2 cellular contexts compared by ENCODE assay signal in the genomic region with DNA sequence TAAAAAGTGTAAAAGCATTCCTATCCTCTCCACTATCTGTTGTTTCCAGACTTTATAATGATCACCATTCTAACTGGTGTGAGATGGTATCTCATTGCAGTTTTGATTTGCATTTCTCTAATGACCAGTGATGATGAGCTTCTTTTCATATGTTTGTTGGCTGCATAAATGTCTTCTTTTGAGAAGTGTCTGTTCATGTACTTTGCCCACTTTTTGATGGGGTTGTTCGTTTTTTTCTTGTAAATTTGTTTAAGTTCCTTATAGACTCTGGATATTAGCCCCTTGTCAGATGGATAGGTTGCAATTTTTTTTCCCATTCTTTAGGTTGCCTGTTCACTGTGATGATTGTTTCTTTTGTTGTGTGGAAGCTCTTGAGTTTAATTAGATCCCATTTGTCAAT.
A peak's percentile ranks its signal among the peaks of the same experiment; 100 is the strongest.
DNase-seq lines count a peak whose midpoint lies in the region; ATAC-seq, FAIRE-seq and TF ChIP-seq lines count a peak whose summit lies in the region.
"Not testable (repeated sequence)": the region's sequence is repeated elsewhere in the genome, so short reads cannot be mapped to it uniquely, and the experiment has no call there.

No MANE protein-coding gene starts in this region.

- not testable (repeated sequence) for H4K20me1 ChIP-seq in K562 (replicated peaks; ENCODE audit: control insufficient read depth, insufficient read depth, low read length)

- BruUV-seq in K562 (replicated peaks; lab: Mats Ljungman, UMichigan): not testable (repeated sequence)

- TF ChIP-seq POLR2A in K562 (conservative IDR thresholded peaks at IDR 0.05): not testable (repeated sequence)

- H3K4me2 ChIP-seq in K562 (ENCODE audit: insufficient read depth, low read length): not testable (repeated sequence)

- POLR2A ChIA-PET in K562 (lab: Yijun Ruan, JAX): interaction anchor here (0.8 kb wide), 1 partner anchor 11 kb away, joined by 4 read pairs; no protein-coding TSS in a partner anchor

- TF ChIP-seq CTCF in K562 (IDR thresholded peaks at IDR 0.05 in 2 of 3, conservative IDR thresholded peaks at IDR 0.05 in 1 of 3; ENCODE audit: insufficient read depth in 2 of 3, low read depth in 1 of 3, low read length in 3 of 3): not testable (repeated sequence)

- not testable (repeated sequence) for ATAC-seq in K562

- H3K9ac ChIP-seq in K562 (ENCODE audit: insufficient read depth in 1 of 2, low read depth in 2 of 2, low read length in 2 of 2): not testable (repeated sequence)

- DNase-seq in NCI-H748 (lab: John Stamatoyannopoulos, UW; ENCODE audit: unreplicated experiment): peak; percentile 14
- not testable (repeated sequence) for DNase-seq in K562 (ENCODE audit: extremely low read depth in 1 of 4, low spot score in 3 of 4)

- not testable (repeated sequence) for H3K27me3 ChIP-seq in K562 (ENCODE audit: control insufficient read depth in 2 of 2, insufficient read depth in 2 of 2, low read length in 2 of 2)

- in situ Hi-C loops in K562 (cut with MboI): not testable (repeated sequence)

- FAIRE-seq in K562 (lab: Jason Lieb, UNC): not testable (repeated sequence)

- H3K36me3 ChIP-seq in K562 (ENCODE audit: control insufficient read depth, insufficient read depth, low read length): not testable (repeated sequence)

- not testable (repeated sequence) for TF ChIP-seq EP300 in K562 (IDR thresholded peaks at IDR 0.05; ENCODE audit: low read length)

- TF ChIP-seq RAD21 in K562 (CRISPR knock-in tag; conservative IDR thresholded peaks at IDR 0.05 in 1 of 2, IDR thresholded peaks at IDR 0.05 in 1 of 2): not testable (repeated sequence)

- not testable (repeated sequence) for H3K4me3 ChIP-seq in K562

- intact Hi-C loops in K562 (cut with micrococcal nuclease): not testable (repeated sequence)

- not testable (repeated sequence) for H3K79me2 ChIP-seq in K562 (ENCODE audit: control insufficient read depth, insufficient read depth, low read length)

- CTCF ChIA-PET in K562 (lab: Yijun Ruan, JAX; ENCODE audit: low intra/inter-chr PET ratio): not testable (repeated sequence)

- H2AFZ ChIP-seq in K562 (ENCODE audit: low read depth, low read length): not testable (repeated sequence)

- H3K9me1 ChIP-seq in K562 (ENCODE audit: control insufficient read depth, insufficient read depth, low read length): not testable (repeated sequence)

- WGBS in K562 (ENCODE audit: insufficient coverage, low coverage, missing lambda C conversion rate): 7% methylated on average over 1 of the region's 1 CpG

- H3K27ac ChIP-seq in K562 (ENCODE audit: extremely low read depth, low read depth, low read length): not testable (repeated sequence)

- H3K9me3 ChIP-seq in K562 (replicated peaks; ENCODE audit: control insufficient read depth, insufficient read depth, low read depth, low read length): not testable (repeated sequence)

- H3K4me1 ChIP-seq in K562 (replicated peaks in 1 of 2; ENCODE audit: control insufficient read depth in 2 of 2, insufficient read depth in 2 of 2, low read length in 2 of 2): not testable (repeated sequence)

TF ChIP-seq in K562, 482 proteins besides CTCF, POLR2A, EP300 and RAD21:
- TF ChIP-seq GATA2 (CRISPR knock-in tag; IDR thresholded peaks at IDR 0.05): 0 out of 2 replicates have a peak, but pooled peaks have one; percentile 18
- TF ChIP-seq, protein P1, sequence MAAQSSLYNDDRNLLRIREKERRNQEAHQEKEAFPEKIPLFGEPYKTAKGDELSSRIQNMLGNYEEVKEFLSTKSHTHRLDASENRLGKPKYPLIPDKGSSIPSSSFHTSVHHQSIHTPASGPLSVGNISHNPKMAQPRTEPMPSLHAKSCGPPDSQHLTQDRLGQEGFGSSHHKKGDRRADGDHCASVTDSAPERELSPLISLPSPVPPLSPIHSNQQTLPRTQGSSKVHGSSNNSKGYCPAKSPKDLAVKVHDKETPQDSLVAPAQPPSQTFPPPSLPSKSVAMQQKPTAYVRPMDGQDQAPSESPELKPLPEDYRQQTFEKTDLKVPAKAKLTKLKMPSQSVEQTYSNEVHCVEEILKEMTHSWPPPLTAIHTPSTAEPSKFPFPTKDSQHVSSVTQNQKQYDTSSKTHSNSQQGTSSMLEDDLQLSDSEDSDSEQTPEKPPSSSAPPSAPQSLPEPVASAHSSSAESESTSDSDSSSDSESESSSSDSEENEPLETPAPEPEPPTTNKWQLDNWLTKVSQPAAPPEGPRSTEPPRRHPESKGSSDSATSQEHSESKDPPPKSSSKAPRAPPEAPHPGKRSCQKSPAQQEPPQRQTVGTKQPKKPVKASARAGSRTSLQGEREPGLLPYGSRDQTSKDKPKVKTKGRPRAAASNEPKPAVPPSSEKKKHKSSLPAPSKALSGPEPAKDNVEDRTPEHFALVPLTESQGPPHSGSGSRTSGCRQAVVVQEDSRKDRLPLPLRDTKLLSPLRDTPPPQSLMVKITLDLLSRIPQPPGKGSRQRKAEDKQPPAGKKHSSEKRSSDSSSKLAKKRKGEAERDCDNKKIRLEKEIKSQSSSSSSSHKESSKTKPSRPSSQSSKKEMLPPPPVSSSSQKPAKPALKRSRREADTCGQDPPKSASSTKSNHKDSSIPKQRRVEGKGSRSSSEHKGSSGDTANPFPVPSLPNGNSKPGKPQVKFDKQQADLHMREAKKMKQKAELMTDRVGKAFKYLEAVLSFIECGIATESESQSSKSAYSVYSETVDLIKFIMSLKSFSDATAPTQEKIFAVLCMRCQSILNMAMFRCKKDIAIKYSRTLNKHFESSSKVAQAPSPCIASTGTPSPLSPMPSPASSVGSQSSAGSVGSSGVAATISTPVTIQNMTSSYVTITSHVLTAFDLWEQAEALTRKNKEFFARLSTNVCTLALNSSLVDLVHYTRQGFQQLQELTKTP (IDR thresholded peaks at IDR 0.05; ENCODE audit: low read depth in 1 of 2, partially characterized antibody in 2 of 2): peak in 1 of 2 experiments; percentile 97
